Comparison of ENCODE assay signal across 2 cellular contexts in the genomic region with DNA sequence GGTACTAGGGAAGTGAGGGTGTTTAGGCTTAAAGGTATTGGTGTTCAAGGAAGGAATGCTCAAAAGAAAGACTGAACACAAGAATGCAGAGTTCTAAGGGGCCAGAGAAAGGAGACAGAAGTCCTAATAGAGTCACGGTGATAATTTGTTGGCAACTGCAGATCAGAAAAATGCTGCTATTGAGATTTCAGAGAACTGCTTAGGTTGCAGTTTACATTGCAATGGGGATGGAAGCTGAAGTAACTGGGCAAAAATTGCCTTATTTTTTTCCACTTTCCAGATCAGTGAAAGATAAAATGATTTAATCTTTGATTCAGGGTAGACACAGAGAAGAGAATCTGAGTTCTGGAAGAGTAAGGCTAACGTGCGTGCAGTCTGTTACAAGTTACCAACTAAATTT.
TF ChIP-seq lines count a peak whose summit lies in the region.

No MANE protein-coding gene starts in this region.

TF ChIP-seq in IMR-90, 13 proteins besides CTCF, POLR2A, EP300 and RAD21 (continued from another document):
- TF ChIP-seq MAFK (IDR thresholded peaks at IDR 0.05; ENCODE audit: low read depth, low read length) (peak; percentile 64), CEBPB (IDR thresholded peaks at IDR 0.05; ENCODE audit: low read depth, low read length) (no peak)

TF ChIP-seq in K562, 482 proteins besides CTCF, POLR2A, EP300 and RAD21 (continued from another document):
- TF ChIP-seq MAFK (IDR thresholded peaks at IDR 0.05; ENCODE audit: low read length), result 0 out of 2 replicates have a peak, but pooled peaks have one; percentile 13
TF ChIP-seq in K562: peak in this region for 2.
